Comparison of ENCODE assay signal across 8 cellular contexts in genomic region chr6:30483677-30484279, GRCh38. TPM values are rescaled to one million over a fixed set of nuclear protein-coding genes. Genes with fewer than 3 reads are reported as not detected.
DNase-seq lines count a peak whose midpoint lies in the region; ATAC-seq, FAIRE-seq and TF ChIP-seq lines count a peak whose summit lies in the region.

No MANE protein-coding gene starts in this region.

- FAIRE-seq in GM12878 (lab: Jason Lieb, UNC), result peak; percentile 61

- no peak for TF ChIP-seq POLR2A in GM12878 (IDR thresholded peaks at IDR 0.05; ENCODE audit: low read depth, low read length)

- ATAC-seq in GM12878, result peak; percentile 48
- ATAC-seq in left colon, result peak; percentile 48
- no peak for ATAC-seq in HG02798 (IDR thresholded peaks at IDR 0.05; ENCODE audit: poor library complexity, unreplicated experiment)

- peak; percentile 62 for DNase-seq in stimulated activated CD4-positive, alpha-beta T cell treated with anti-CD3 and anti-CD28 coated beads, Interleukin-4, amount 100 ng/mL, for 24 hours
- no peak for DNase-seq in stimulated activated CD4-positive, alpha-beta T cell treated with anti-CD3 and anti-CD28 coated beads, Interleukin-1b, Interleukin-23, amount 100 ng/mL, for 48 hours
- peak; percentile 35 for DNase-seq in NCI-H2227 treated with DMSO at 0.1 percent for 48 hours (lab: John Stamatoyannopoulos, UW)
- peak; percentile 37 for DNase-seq in GM12878 (ENCODE audit: low read depth, low spot score)
- no peak for DNase-seq in left colon
- DNase-seq in HuH-7 (ENCODE audit: low spot score), result no peak
- DNase-seq in activated CD4-positive, CD25-positive, alpha-beta regulatory T cell treated with anti-CD3 and anti-CD28 coated beads, Interleukin-2, amount 50 U/mL, for 72 hours, result no peak

- peaks cover 12% of the 10 kb centered on the region; the same call in 1 of the 2 replicates for H3K4me1 ChIP-seq in GM12878 (ENCODE audit: control insufficient read depth, insufficient read depth, low read length)

- POLR2A ChIA-PET in GM12878 (lab: Charles Lee), result interaction anchor here (0.6 to 3.5 kb wide), 6 partner anchors 33 to 72 kb away, joined by 3 to 15 read pairs (median 4); partner anchors contain the start of gene GNL1

- BruUV-seq in GM12878 (replicated peaks; lab: Mats Ljungman, UMichigan), result no TSS peak

- intact Hi-C loops in GM12878 (cut with micrococcal nuclease; ENCODE audit: unreplicated experiment), result loop anchor here (1.0 to 10.0 kb wide), 5 partner anchors 49 to 601 kb away; no protein-coding TSS in a partner anchor
- intact Hi-C loops in left colon (cut with DNase I, micrococcal nuclease), result loop anchor here (5.0 to 10.0 kb wide), 2 partner anchors 49 to 61 kb away; no protein-coding TSS in a partner anchor

- in situ Hi-C loops in GM12878 (cut with MboI), result loop anchor here (5.0 kb wide), 3 partner anchors 114 to 249 kb away; partner anchors contain the start of gene DHX16

- H3K4me3 ChIP-seq in GM12878, result no peak overlapping the region

- no peaks in the 10 kb centered on the region for H4K20me1 ChIP-seq in GM12878 (ENCODE audit: control insufficient read depth, insufficient read depth)

- CTCF ChIA-PET in GM12878 (lab: Yijun Ruan, JAX), result interaction anchor here (0.6 to 10.3 kb wide), 37 partner anchors 8 to 642 kb away, joined by 3 to 480 read pairs (median 5); partner anchors contain the start of genes DHX16 and PRR3

- RAD21 ChIA-PET in GM12878 (lab: Charles Lee; ENCODE audit: unreplicated experiment), result interaction anchor here (1.0 to 6.9 kb wide), 10 partner anchors 10 to 247 kb away, joined by 3 to 159 read pairs (median 8); no protein-coding TSS in a partner anchor

- no peak for TF ChIP-seq EP300 in GM12878 (IDR thresholded peaks at IDR 0.05; ENCODE audit: borderline replicate concordance in 1 of 2, control insufficient read depth in 1 of 2, low read depth in 2 of 2, low read length in 2 of 2)

- peak; percentile 47 to 73 (median 56); a peak in 5 of 6 replicates for TF ChIP-seq CTCF in GM12878 (IDR thresholded peaks at IDR 0.05 in 2 of 3, conservative IDR thresholded peaks at IDR 0.05 in 1 of 3; ENCODE audit: control insufficient read depth in 2 of 3, extremely low read depth in 1 of 3, insufficient read depth in 1 of 3, low read depth in 3 of 3, low read length in 3 of 3)

- SMC1A ChIA-PET in GM12878 (lab: Charles Lee; ENCODE audit: uncharacterized antibody, unreplicated experiment), result interaction anchor here (0.8 to 8.6 kb wide), 20 partner anchors 10 to 604 kb away, joined by 3 to 221 read pairs (median 4); partner anchors contain the start of gene DHX16

- H3K27me3 ChIP-seq in GM12878 (replicated peaks in 1 of 2; ENCODE audit: control insufficient read depth in 2 of 2, insufficient read depth in 2 of 2, low read length in 1 of 2), result peaks cover 2 to 8% of the 10 kb centered on the region in 2 experiments; a peak in 3 of 4 replicates

- 28% methylated on average over 7 of the region's 7 CpGs for WGBS in GM12878 (ENCODE audit: insufficient coverage, insufficient replicate concordance, low lambda C conversion rate, missing lambda C conversion rate)

- no peak overlapping the region for H3K4me2 ChIP-seq in GM12878 (ENCODE audit: control insufficient read depth, insufficient read depth)

- no peaks in the 10 kb centered on the region for H3K79me2 ChIP-seq in GM12878 (ENCODE audit: control insufficient read depth, insufficient read depth, low read length)

- H3K27ac ChIP-seq in GM12878 (ENCODE audit: control insufficient read depth, insufficient read depth), result no peak overlapping the region

- H2AFZ ChIP-seq in GM12878 (ENCODE audit: control insufficient read depth, low read depth, low read length), result no peak overlapping the region

- peak; percentile 90 for TF ChIP-seq RAD21 in GM12878 (IDR thresholded peaks at IDR 0.05; ENCODE audit: insufficient read depth, low read depth, low read length)

- no peak overlapping the region for H3K9ac ChIP-seq in GM12878 (ENCODE audit: control insufficient read depth, insufficient read depth, low read length)

- H3K36me3 ChIP-seq in GM12878 (ENCODE audit: control insufficient read depth in 2 of 2, insufficient read depth in 2 of 2, low read length in 1 of 2), result no peaks in the 10 kb centered on the region

- H3K9me3 ChIP-seq in GM12878 (replicated peaks; ENCODE audit: control insufficient read depth, insufficient read depth, low read length), result no peaks in the 10 kb centered on the region; the same call in 2 of the 3 replicates

TF ChIP-seq in GM12878, 131 proteins besides CTCF, POLR2A, EP300 and RAD21:
- TF ChIP-seq SMC3 (IDR thresholded peaks at IDR 0.05; ENCODE audit: borderline replicate concordance, low read length), result peak; percentile 77; the same call in 1 of the 2 replicates
- no peak for TF ChIP-seq RUNX3 (IDR thresholded peaks at IDR 0.05; ENCODE audit: low read length)
- peak; percentile 55 for TF ChIP-seq SKIL (IDR thresholded peaks at IDR 0.05; ENCODE audit: low read depth, poor library complexity, severe bottlenecking)

RNA-seq across cellular contexts. Expression of gene HLA-E, which starts 5.5 kb away (rescaled TPM):
- total RNA-seq in GM12878 (2013; cell fraction: nucleolus; rRNA removed), result 370 and 377 TPM in 2 replicates
- total RNA-seq in GM12878 (2014; rRNA removed), result 483 and 499 TPM in 2 replicates
- total RNA-seq in GM12878 (2014; rRNA removed; fragmentation: Illumina TruSeq; extraction: Trizol), result 262 and 265 TPM in 2 replicates
- total RNA-seq in GM12878 (2021), result 390 and 409 TPM in 2 replicates
- 300 TPM for polyA plus RNA-seq in GM12878 (2011; ENCODE audit: low read depth)
- polyA plus RNA-seq in GM12878 (2011; rRNA removed), result 259 and 321 TPM in 2 replicates
- 371 and 460 TPM in 2 replicates for polyA plus RNA-seq in GM12878 (2011; cell fraction: cytosol; rRNA removed)
- polyA plus RNA-seq in GM12878 (2011; cell fraction: nucleus; rRNA removed), result 254 and 282 TPM in 2 replicates
- polyA plus RNA-seq in GM12878 (2012), result 497 and 532 TPM in 2 replicates
- 157 and 256 TPM in 2 replicates for polyA plus RNA-seq in GM12878 (2014; fragmentation: Illumina TruSeq; extraction: Trizol)
- 10 to 100 TPM; 35.1 to 62.3 TPM for polyA plus RNA-seq in GM12878 (2014; fragmentation: Nextera tagmentation; extraction: Ambion mirVana)
- 480 and 510 TPM in 2 replicates for polyA plus RNA-seq in GM12878 (2014; rRNA removed)
- polyA plus RNA-seq in GM12878 (2016; fragmentation: Nextera tagmentation; extraction: Ambion mirVana), result 100 to 1,000 TPM; 251 to 272 TPM
- 217 and 352 TPM in 2 replicates for polyA minus RNA-seq in GM12878 (2011; rRNA and poly(A)+ RNA removed)
- polyA minus RNA-seq in GM12878 (2011; cell fraction: cytosol; rRNA and poly(A)+ RNA removed), result 109 and 129 TPM in 2 replicates
- 98.8 and 156 TPM in 2 replicates for polyA minus RNA-seq in GM12878 (2011; cell fraction: nucleus; rRNA and poly(A)+ RNA removed)
- total RNA-seq in left colon, result 100 to 1,000 TPM; 332 to 370 TPM

Comparison
In these comparisons a context has a peak if more than half of its experiments do, and no peak if none do; other contexts are left out.
1. DNase-seq: peak in stimulated activated CD4-positive, alpha-beta T cell treated with anti-CD3 and anti-CD28 coated beads, Interleukin-4, amount 100 ng/mL, for 24 hours (single experiment), NCI-H2227 treated with DMSO at 0.1 percent for 48 hours (single experiment) and GM12878 (single experiment); none in stimulated activated CD4-positive, alpha-beta T cell treated with anti-CD3 and anti-CD28 coated beads, Interleukin-1b, Interleukin-23, amount 100 ng/mL, for 48 hours (single experiment), left colon (0 of 2), HuH-7 (single experiment) and activated CD4-positive, CD25-positive, alpha-beta regulatory T cell treated with anti-CD3 and anti-CD28 coated beads, Interleukin-2, amount 50 U/mL, for 72 hours (single experiment).